ENCODE assay signal across 18 cellular contexts in genomic region chr19:19176950-19177349, GRCh38. TPM values are rescaled to one million over a fixed set of nuclear protein-coding genes. Genes with fewer than 3 reads are reported as not detected.
"Had no signal": no experiment of that assay in that cellular context is flagged by ENCODE, and none has a peak within 500 bp of the region (broad histone marks: within the 10 kb centered on the region; RNA-seq: fewer than 3 reads in every experiment).

No MANE protein-coding gene starts in this region.

- ATAC-seq: activated CD4-positive, alpha-beta T cell treated with anti-CD3 and anti-CD28 coated beads for 36 hours; mucosa of descending colon; psoas muscle; right cardiac atrium had no signal

- H3K4me1 ChIP-seq: esophagus squamous epithelium had no signal

- H3K4me3 ChIP-seq: esophagus squamous epithelium, mucosa of descending colon, ovary, psoas muscle, skin epidermis, tibial nerve had no signal

- H3K9me3 ChIP-seq: esophagus squamous epithelium, mucosa of descending colon, ovary, psoas muscle had no signal

- DNase-seq: activated CD4-positive, alpha-beta T cell treated with anti-CD3 and anti-CD28 coated beads for 36 hours; activated CD4-positive, alpha-beta T cell treated with anti-CD3 and anti-CD28 coated beads, Interleukin-2, amount 50 U/mL, for 48 hours; activated gamma-delta T cell; effector CD8-positive, alpha-beta T cell; esophagus squamous epithelium; mucosa of descending colon; naive B cell; ovary; psoas muscle; right cardiac atrium; stimulated activated CD4-positive, alpha-beta T cell treated with anti-CD3 and anti-CD28 coated beads, Interleukin-2, amount 100 ng/mL, for 48 hours had no signal

- H3K36me3 ChIP-seq: ovary had no signal

- H3K27me3 ChIP-seq: esophagus squamous epithelium, ovary, tibial nerve had no signal

- H3K27ac ChIP-seq: esophagus squamous epithelium, ovary, psoas muscle, skin epidermis, tibial nerve had no signal

RNA-seq across cellular contexts. Expression of gene MEF2B, which starts 6.9 kb away (rescaled TPM):
- total RNA-seq: fibroblast of villous mesenchyme, glomerular endothelial cell had no signal

RNA-seq across cellular contexts. Expression of gene NCAN, which starts 34.8 kb away (rescaled TPM):
- total RNA-seq: activated CD4-positive, alpha-beta T cell treated with anti-CD3 and anti-CD28 coated beads for 36 hours; bronchial epithelial cell; esophagus squamous epithelium; fibroblast of villous mesenchyme; glomerular endothelial cell; liver; ovary; psoas muscle; right cardiac atrium; T-helper 2 cell treated with Interferon-gamma antibody and Interleukin-4, amounts not matched to agents 100 ng/mL and 5 ng/mL, for 36 hours; tibial nerve had no signal
- polyA plus RNA-seq: ovary, right cardiac atrium had no signal
